ENCODE assay signal across 19 cellular contexts in genomic region chr6:149286905-149287304, GRCh38. TPM values are rescaled to one million over a fixed set of nuclear protein-coding genes. Genes with fewer than 3 reads are reported as not detected.
DNase-seq lines count a peak whose midpoint lies in the region; ATAC-seq, FAIRE-seq and TF ChIP-seq lines count a peak whose summit lies in the region.
"Had no signal": no experiment of that assay in that cellular context is flagged by ENCODE, and none has a peak within 500 bp of the region (broad histone marks: within the 10 kb centered on the region; RNA-seq: fewer than 3 reads in every experiment).

No MANE protein-coding gene starts in this region.

- TF ChIP-seq EP300 in K562 (IDR thresholded peaks at IDR 0.05; ENCODE audit: low read length): no peak

- no peaks in the 10 kb centered on the region for H3F3A ChIP-seq in MM.1S (ENCODE audit: insufficient read depth, low read length)

- H3K4me3 ChIP-seq in MM.1S (ENCODE audit: low read length): peak overlapping the region; percentile 37; the same call in 1 of the 2 replicates
- no peak overlapping the region for H3K4me3 ChIP-seq in K562
- H3K4me3 ChIP-seq: GM23248 had no signal

- H3K27ac ChIP-seq in MM.1S (ENCODE audit: low read length) (no peak overlapping the region), K562 (ENCODE audit: extremely low read depth, low read depth, low read length) (no peak overlapping the region)
- H3K27ac ChIP-seq: GM23248 had no signal

- peak overlapping the region in 1 of 2 donors; percentile 20 for H3K4me3 Mint-ChIP-seq in activated T-cell treated with anti-CD3 and anti-CD28 coated beads, Interleukin-2, amount 50 U/mL, for 72 hours
- H3K4me3 Mint-ChIP-seq in natural killer cell: no peak overlapping the region

- peaks cover 22% of the 10 kb centered on the region for H3K4me1 Mint-ChIP-seq in activated T-cell treated with anti-CD3 and anti-CD28 coated beads, Interleukin-2, amount 50 U/mL, for 72 hours (ENCODE audit: low read depth)
- no peaks in the 10 kb centered on the region for H3K4me1 Mint-ChIP-seq in natural killer cell

- H3K36me3 ChIP-seq in MM.1S (replicated peaks; ENCODE audit: insufficient read depth, low read length) (no peaks in the 10 kb centered on the region), K562 (ENCODE audit: control insufficient read depth, insufficient read depth, low read length) (no peaks in the 10 kb centered on the region)

- no TSS peak for BruUV-seq in K562 (replicated peaks; lab: Mats Ljungman, UMichigan)

- no peak overlapping the region for H2AFZ ChIP-seq in MM.1S (ENCODE audit: low read length)
- no peak overlapping the region for H2AFZ ChIP-seq in K562 (ENCODE audit: low read depth, low read length)
- H2AFZ ChIP-seq: GM23248 had no signal

- no peak for TF ChIP-seq POLR2A in K562 (conservative IDR thresholded peaks at IDR 0.05)

- no peak for FAIRE-seq in K562 (lab: Jason Lieb, UNC)
- FAIRE-seq: G401.6, GM19239, H1 had no signal

- no peaks in the 10 kb centered on the region for H3K27me3 Mint-ChIP-seq in activated T-cell treated with anti-CD3 and anti-CD28 coated beads, Interleukin-2, amount 50 U/mL, for 72 hours (ENCODE audit: low read depth)
- no peaks in the 10 kb centered on the region for H3K27me3 Mint-ChIP-seq in natural killer cell (ENCODE audit: low read depth in 2 of 2)
- H3K27me3 Mint-ChIP-seq: CD4-positive, alpha-beta memory T cell had no signal

- H3K4me1 ChIP-seq in MM.1S (ENCODE audit: low read length) (no peaks in the 10 kb centered on the region), K562 (replicated peaks in 1 of 2; ENCODE audit: control insufficient read depth in 2 of 2, insufficient read depth in 2 of 2, low read length in 2 of 2) (no peaks in the 10 kb centered on the region)

- peak overlapping the region; percentile 12 for H3K27ac Mint-ChIP-seq in activated T-cell treated with anti-CD3 and anti-CD28 coated beads, Interleukin-2, amount 50 U/mL, for 72 hours
- no peak overlapping the region for H3K27ac Mint-ChIP-seq in natural killer cell
- H3K27ac Mint-ChIP-seq: CD4-positive, alpha-beta memory T cell had no signal

- H3K4me2 ChIP-seq in MM.1S (ENCODE audit: low read depth, low read length): peak overlapping the region; percentile 43; the same call in 1 of the 2 replicates
- no peak overlapping the region for H3K4me2 ChIP-seq in K562 (ENCODE audit: insufficient read depth, low read length)

- TF ChIP-seq RAD21 in K562 (CRISPR knock-in tag; conservative IDR thresholded peaks at IDR 0.05 in 1 of 2, IDR thresholded peaks at IDR 0.05 in 1 of 2): no peak

- no peaks in the 10 kb centered on the region for H3K9me3 Mint-ChIP-seq in activated T-cell treated with anti-CD3 and anti-CD28 coated beads, Interleukin-2, amount 50 U/mL, for 72 hours
- H3K9me3 Mint-ChIP-seq in natural killer cell: no peaks in the 10 kb centered on the region
- H3K9me3 Mint-ChIP-seq: CD4-positive, alpha-beta memory T cell had no signal

- H4K20me1 ChIP-seq in MM.1S (ENCODE audit: insufficient read depth, low read length): no peaks in the 10 kb centered on the region
- H4K20me1 ChIP-seq in K562 (replicated peaks; ENCODE audit: control insufficient read depth, insufficient read depth, low read length): no peaks in the 10 kb centered on the region

- in situ Hi-C loops in K562 (cut with MboI): no loop called here

- H3K27me3 ChIP-seq in MM.1S (replicated peaks; ENCODE audit: insufficient read depth, low read length): no peaks in the 10 kb centered on the region
- peaks cover 4 to 20% of the 10 kb centered on the region in 2 experiments; a peak in 3 of 5 replicates for H3K27me3 ChIP-seq in K562 (ENCODE audit: control insufficient read depth in 2 of 2, insufficient read depth in 2 of 2, low read length in 2 of 2)

- no peak overlapping the region for H3K9ac ChIP-seq in MM.1S (ENCODE audit: low read length)
- no peak overlapping the region for H3K9ac ChIP-seq in K562 (ENCODE audit: insufficient read depth in 1 of 2, low read depth in 2 of 2, low read length in 2 of 2)
- H3K9ac ChIP-seq: GM23248 had no signal

- DNase-seq in activated T-cell treated with anti-CD3 and anti-CD28 coated beads, Interleukin-2, amount 50 U/mL, for 72 hours: no peak
- no peak for DNase-seq in activated T-cell treated with anti-CD3 and anti-CD28 coated beads, Interleukin-2, amount 50 U/mL, for 48 hours
- peak; percentile 46 for DNase-seq in MM.1S
- peak; percentile 65 for DNase-seq in OCI-M1 (lab: John Stamatoyannopoulos, UW)
- no peak for DNase-seq in K562 (ENCODE audit: extremely low read depth in 1 of 4, low spot score in 3 of 4)
- no peak for DNase-seq in left ventricle myocardium superior
- no peak for DNase-seq in natural killer cell
- DNase-seq: C1 segment of cervical spinal cord; Calu3; CD4-positive, alpha-beta memory T cell; COR-L47; DMS53; DND-41; GM23248; H7; HCEC 1CT had no signal

- 19% methylated on average over 6 of the region's 6 CpGs for WGBS in K562 (ENCODE audit: insufficient coverage, low coverage, missing lambda C conversion rate)

- CTCF ChIA-PET in K562 (lab: Yijun Ruan, JAX; ENCODE audit: low intra/inter-chr PET ratio): no interaction called here

- H3K9me3 ChIP-seq in MM.1S (replicated peaks; ENCODE audit: insufficient read depth, low read length): no peaks in the 10 kb centered on the region
- no peaks in the 10 kb centered on the region for H3K9me3 ChIP-seq in K562 (replicated peaks; ENCODE audit: control insufficient read depth, insufficient read depth, low read depth, low read length)

- TF ChIP-seq CTCF in MM.1S (IDR thresholded peaks at IDR 0.05; ENCODE audit: low read length): no peak
- no peak for TF ChIP-seq CTCF in K562 (IDR thresholded peaks at IDR 0.05 in 2 of 3, conservative IDR thresholded peaks at IDR 0.05 in 1 of 3; ENCODE audit: insufficient read depth in 2 of 3, low read depth in 1 of 3, low read length in 3 of 3)
- no peak for TF ChIP-seq CTCF in natural killer cell (IDR thresholded peaks at IDR 0.05)

- no peak for ATAC-seq in activated T-cell treated with anti-CD3 and anti-CD28 coated beads, Interleukin-2, amount 50 U/mL, for 72 hours (replicated peaks in 1 of 2)
- ATAC-seq in K562 (no peak), left ventricle myocardium superior (no peak), natural killer cell (no peak)

- no peaks in the 10 kb centered on the region for H3K36me3 Mint-ChIP-seq in activated T-cell treated with anti-CD3 and anti-CD28 coated beads, Interleukin-2, amount 50 U/mL, for 72 hours (ENCODE audit: insufficient read depth in 2 of 2)
- H3K36me3 Mint-ChIP-seq in natural killer cell: no peaks in the 10 kb centered on the region
- H3K36me3 Mint-ChIP-seq: CD4-positive, alpha-beta memory T cell had no signal

- no peaks in the 10 kb centered on the region for H3K79me2 ChIP-seq in MM.1S (ENCODE audit: low read length)
- H3K79me2 ChIP-seq in K562 (ENCODE audit: control insufficient read depth, insufficient read depth, low read length): no peaks in the 10 kb centered on the region

- no peaks in the 10 kb centered on the region for H3K9me1 ChIP-seq in K562 (ENCODE audit: control insufficient read depth, insufficient read depth, low read length)

- intact Hi-C loops in K562 (cut with micrococcal nuclease): no loop called here
- intact Hi-C loops in left ventricle myocardium superior (cut with micrococcal nuclease): no loop called here
- intact Hi-C loops in natural killer cell (cut with micrococcal nuclease): no loop called here

- no peaks in the 10 kb centered on the region for H3K9me2 ChIP-seq in MM.1S (replicated peaks; ENCODE audit: insufficient read depth, low read length)

- POLR2A ChIA-PET in K562 (lab: Yijun Ruan, JAX): no interaction called here

RNA-seq across cellular contexts. Expression of gene TAB2, which starts 30.6 kb away (rescaled TPM):
- total RNA-seq in activated T-cell treated with anti-CD3 and anti-CD28 coated beads, Interleukin-2, amount 50 U/mL, for 72 hours: 100 to 1,000 TPM; 118 to 125 TPM
- 32.6 and 83.4 TPM in 2 replicates for total RNA-seq in K562 (2011; cell fraction: chromatin; rRNA removed; ENCODE audit: low replicate concordance)
- 12.5 and 17.0 TPM in 2 replicates for total RNA-seq in K562 (2011; cell fraction: nucleolus; rRNA removed)
- total RNA-seq in K562 (2011; cell fraction: nucleoplasm; rRNA removed): 22.4 and 28.9 TPM in 2 replicates
- total RNA-seq in K562 (2014; rRNA removed) (9.1 and 10.6 TPM in 2 replicates), K562 (2014; rRNA removed; fragmentation: Illumina TruSeq; extraction: Trizol) (17.4 and 19.9 TPM in 2 replicates), K562 (2015; rRNA removed; fragmentation: Illumina TruSeq; extraction: Trizol) (18.9 and 21.5 TPM in 2 replicates), K562 (2021) (19.3 and 23.2 TPM in 2 replicates), left ventricle myocardium superior (57.6 TPM), natural killer cell (10 to 100 TPM; 65.7 to 74.9 (median 68.9) TPM)
- polyA plus RNA-seq in K562 (2011; rRNA removed) (36.3 and 38.3 TPM in 2 replicates), K562 (2014; fragmentation: Illumina TruSeq; extraction: Trizol) (29.8 and 32.9 TPM in 2 replicates), K562 (2014; fragmentation: Nextera tagmentation; extraction: Ambion mirVana) (1 to 10 TPM; 9.5 to 10.0 TPM), K562 (2014; rRNA removed) (16.9 and 18.6 TPM in 2 replicates)
- 14.7 and 22.5 TPM in 2 replicates for polyA plus RNA-seq in K562 (2011; cell fraction: cytosol; rRNA removed)
- 16.4 and 24.9 TPM in 2 replicates for polyA plus RNA-seq in K562 (2011; cell fraction: nucleus; rRNA removed)
- 19.1 and 25.4 TPM in 2 replicates for polyA plus RNA-seq in K562 (2012)
- 58.1 and 66.9 TPM in 2 replicates for polyA minus RNA-seq in K562 (2011; rRNA and poly(A)+ RNA removed)
- 20.3 and 20.8 TPM in 2 replicates for polyA minus RNA-seq in K562 (2011; cell fraction: cytosol; rRNA and poly(A)+ RNA removed)
- polyA minus RNA-seq in K562 (2011; cell fraction: nucleus; rRNA and poly(A)+ RNA removed): 16.2 and 25.0 TPM in 2 replicates

Comparison
In these comparisons a context has a peak if more than half of its experiments do, and no peak if none do; other contexts are left out.
1. DNase-seq: peak in MM.1S (single experiment) and OCI-M1 (single experiment); none in activated T-cell treated with anti-CD3 and anti-CD28 coated beads, Interleukin-2, amount 50 U/mL, for 72 hours (0 of 2), activated T-cell treated with anti-CD3 and anti-CD28 coated beads, Interleukin-2, amount 50 U/mL, for 48 hours (0 of 2), K562 (0 of 4), left ventricle myocardium superior (single experiment) and natural killer cell (single experiment).